ENCODE assay signal across 13 cellular contexts in the genomic region with DNA sequence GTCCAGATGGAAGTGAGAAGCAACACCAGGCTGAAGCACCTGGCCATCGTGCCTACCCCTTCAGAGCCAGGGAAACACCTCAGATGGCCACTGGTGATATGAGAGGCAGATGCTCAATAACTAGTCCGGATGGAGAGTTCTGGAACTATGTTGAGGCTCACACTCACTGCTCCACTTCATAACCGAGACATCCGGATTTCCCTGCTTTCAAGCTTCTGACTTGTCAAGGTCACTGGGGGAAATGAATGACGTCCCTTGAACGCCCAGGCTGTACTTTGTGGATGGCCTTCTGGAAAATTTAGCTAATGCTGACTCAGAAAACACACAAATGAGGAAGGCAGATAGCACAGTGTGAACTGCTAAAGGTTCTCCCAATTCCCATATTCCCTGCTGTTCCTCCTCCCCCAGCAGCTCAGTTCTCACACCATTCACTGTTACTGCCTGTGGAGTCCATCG. TPM values are rescaled to one million over a fixed set of nuclear protein-coding genes. Genes with fewer than 3 reads are reported as not detected.
A peak's percentile ranks its signal among the peaks of the same experiment; 100 is the strongest.
DNase-seq lines count a peak whose midpoint lies in the region; ATAC-seq and TF ChIP-seq lines count a peak whose summit lies in the region.
"Had no signal": no experiment of that assay in that cellular context is flagged by ENCODE, and none has a peak within 500 bp of the region (broad histone marks: within the 10 kb centered on the region; RNA-seq: fewer than 3 reads in every experiment).

A gene with protein sequence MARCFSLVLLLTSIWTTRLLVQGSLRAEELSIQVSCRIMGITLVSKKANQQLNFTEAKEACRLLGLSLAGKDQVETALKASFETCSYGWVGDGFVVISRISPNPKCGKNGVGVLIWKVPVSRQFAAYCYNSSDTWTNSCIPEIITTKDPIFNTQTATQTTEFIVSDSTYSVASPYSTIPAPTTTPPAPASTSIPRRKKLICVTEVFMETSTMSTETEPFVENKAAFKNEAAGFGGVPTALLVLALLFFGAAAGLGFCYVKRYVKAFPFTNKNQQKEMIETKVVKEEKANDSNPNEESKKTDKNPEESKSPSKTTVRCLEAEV (minus strand): TSS at position 180 of the 456 bp plus-strand sequence. CDS start 133 bp downstream, at position 47.

- intact Hi-C loops in ovary (cut with DNase I) (loop anchor here in 1 of 4 donors (10.0 kb wide), 1 partner anchor 166 kb away; no protein-coding TSS in a partner anchor), upper lobe of right lung (cut with DNase I) (no loop called here)

- ATAC-seq in upper lobe of right lung (peak; percentile 51), HG03039 (IDR thresholded peaks at IDR 0.05; ENCODE audit: unreplicated experiment) (no peak), GM21381 (IDR thresholded peaks at IDR 0.05; ENCODE audit: unreplicated experiment) (no peak), GM21447 (IDR thresholded peaks at IDR 0.05; ENCODE audit: unreplicated experiment) (no peak)

- no peaks in the 10 kb centered on the region for H3K9me3 Mint-ChIP-seq in chondrocyte (ENCODE audit: low read depth)
- H3K9me3 Mint-ChIP-seq: activated naive CD8-positive, alpha-beta T cell treated with anti-CD3 and anti-CD28 coated beads for 36 hours; T-helper 1 cell treated with Interleukin-12 subunit alpha and Interleukin-12 subunit beta and Interleukin-4 antibody, amounts not matched to agents 30 μg/mL and 1 μg/mL, for 36 hours had no signal

- H3K27me3 ChIP-seq in hepatocyte (no peaks in the 10 kb centered on the region), ovary (no peaks in the 10 kb centered on the region), upper lobe of right lung (no peaks in the 10 kb centered on the region)

- H2AFZ ChIP-seq in hepatocyte, result no peak within 1 kb of the TSS

- H3K4me3 Mint-ChIP-seq in chondrocyte (ENCODE audit: unreplicated experiment), result peak within 1 kb of the TSS; percentile 36
- H3K4me3 Mint-ChIP-seq: activated naive CD8-positive, alpha-beta T cell treated with anti-CD3 and anti-CD28 coated beads for 36 hours; T-helper 1 cell treated with Interleukin-12 subunit alpha and Interleukin-12 subunit beta and Interleukin-4 antibody, amounts not matched to agents 30 μg/mL and 1 μg/mL, for 36 hours had no signal

- H3K4me2 ChIP-seq in hepatocyte, result no peak within 1 kb of the TSS

- peak within 1 kb of the TSS; percentile 82 for H3K27ac Mint-ChIP-seq in chondrocyte (ENCODE audit: unreplicated experiment)
- H3K27ac Mint-ChIP-seq: activated naive CD8-positive, alpha-beta T cell treated with anti-CD3 and anti-CD28 coated beads for 36 hours; progenitor cell of endocrine pancreas; T-helper 1 cell treated with Interleukin-12 subunit alpha and Interleukin-12 subunit beta and Interleukin-4 antibody, amounts not matched to agents 30 μg/mL and 1 μg/mL, for 36 hours had no signal

- H3K27me3 Mint-ChIP-seq in chondrocyte (ENCODE audit: low read depth), result no peaks in the 10 kb centered on the region
- H3K27me3 Mint-ChIP-seq: progenitor cell of endocrine pancreas had no signal

- TF ChIP-seq EP300 in ovary (IDR thresholded peaks at IDR 0.05), result no peak

- no peaks in the 10 kb centered on the region for H3K9me2 ChIP-seq in hepatocyte (replicated peaks; ENCODE audit: insufficient read depth)

- H3K9me3 ChIP-seq in hepatocyte (ENCODE audit: low read depth) (no peaks in the 10 kb centered on the region), ovary (no peaks in the 10 kb centered on the region), upper lobe of right lung (no peaks in the 10 kb centered on the region)

- no peak for TF ChIP-seq POLR2A in ovary (IDR thresholded peaks at IDR 0.05)

- peaks cover 3% of the 10 kb centered on the region for H3K4me1 ChIP-seq in hepatocyte (ENCODE audit: insufficient read depth)
- no peaks in the 10 kb centered on the region for H3K4me1 ChIP-seq in ovary (ENCODE audit: insufficient read depth)
- no peaks in the 10 kb centered on the region for H3K4me1 ChIP-seq in upper lobe of right lung

- DNase-seq in chondrocyte (ENCODE audit: low spot score) (no peak), hepatocyte (ENCODE audit: low spot score) (peak; percentile 39), ovary (peak in 2 of 5 donors; percentile 23 to 34), upper lobe of right lung (no peak), RKO (ENCODE audit: low spot score) (no peak)
- DNase-seq: activated naive CD8-positive, alpha-beta T cell treated with anti-CD3 and anti-CD28 coated beads for 36 hours had no signal

- no peak for TF ChIP-seq CTCF in chondrocyte (IDR thresholded peaks at IDR 0.05)
- no peak for TF ChIP-seq CTCF in hepatocyte (IDR thresholded peaks at IDR 0.05; ENCODE audit: poor library complexity)
- no peak for TF ChIP-seq CTCF in ovary (IDR thresholded peaks at IDR 0.05)
- no peak for TF ChIP-seq CTCF in upper lobe of right lung (IDR thresholded peaks at IDR 0.05)

- H3K4me3 ChIP-seq in hepatocyte (no peak within 1 kb of the TSS), ovary (no peak within 1 kb of the TSS), upper lobe of right lung (peak within 1 kb of the TSS; percentile 40)

- peaks cover 46% of the 10 kb centered on the region for H3K4me1 Mint-ChIP-seq in chondrocyte (ENCODE audit: low read depth)
- H3K4me1 Mint-ChIP-seq: activated naive CD8-positive, alpha-beta T cell treated with anti-CD3 and anti-CD28 coated beads for 36 hours had no signal

- peak within 1 kb of the TSS; percentile 65 for H3K27ac ChIP-seq in hepatocyte
- peak within 1 kb of the TSS in 1 of 2 donors; percentile 5 for H3K27ac ChIP-seq in ovary
- H3K27ac ChIP-seq in upper lobe of right lung, result peak within 1 kb of the TSS; percentile 39

- H3K79me2 ChIP-seq in hepatocyte, result no peaks in the 10 kb centered on the region

- WGBS in hepatocyte (ENCODE audit: low lambda C conversion rate, missing lambda C conversion rate), result 70% methylated on average over 7 of the region's 7 CpGs
- WGBS in ovary, 3 donors, result 38 to 45% (median 40%) methylated on average over 7 of the region's 7 CpGs

- H4K20me1 ChIP-seq in hepatocyte (ENCODE audit: insufficient read depth, poor library complexity, severe bottlenecking), result no peaks in the 10 kb centered on the region

- peaks cover 3% of the 10 kb centered on the region for H3K36me3 Mint-ChIP-seq in chondrocyte (ENCODE audit: low read depth)
- H3K36me3 Mint-ChIP-seq: activated naive CD8-positive, alpha-beta T cell treated with anti-CD3 and anti-CD28 coated beads for 36 hours had no signal

- H3K36me3 ChIP-seq in hepatocyte (replicated peaks; ENCODE audit: insufficient read depth, low read depth) (no peaks in the 10 kb centered on the region), ovary (no peaks in the 10 kb centered on the region), upper lobe of right lung (no peaks in the 10 kb centered on the region)

RNA-seq across cellular contexts. Expression of the gene that starts here (rescaled TPM):
- total RNA-seq in chondrocyte (1.2 to 5.2 TPM (median 3.5 TPM) in 3 replicates), hepatocyte (4.5 and 9.1 TPM in 2 replicates), ovary (10 to 100 TPM; 19.0 to 49.9 (median 34.5) TPM), upper lobe of right lung (108 TPM)
- polyA plus RNA-seq in hepatocyte (2.9 and 4.3 TPM in 2 replicates), ovary (100 to 1,000 TPM in 1 of 2 donors, 10 to 100 TPM in 1; 22.9 to 159 TPM)
- total RNA-seq: activated CD8-positive, alpha-beta memory T cell treated with anti-CD3 and anti-CD28 coated beads for 36 hours; activated naive CD8-positive, alpha-beta T cell treated with anti-CD3 and anti-CD28 coated beads for 36 hours; H4; progenitor cell of endocrine pancreas had no signal
